15 cellular contexts compared by ENCODE assay signal in the genomic region with DNA sequence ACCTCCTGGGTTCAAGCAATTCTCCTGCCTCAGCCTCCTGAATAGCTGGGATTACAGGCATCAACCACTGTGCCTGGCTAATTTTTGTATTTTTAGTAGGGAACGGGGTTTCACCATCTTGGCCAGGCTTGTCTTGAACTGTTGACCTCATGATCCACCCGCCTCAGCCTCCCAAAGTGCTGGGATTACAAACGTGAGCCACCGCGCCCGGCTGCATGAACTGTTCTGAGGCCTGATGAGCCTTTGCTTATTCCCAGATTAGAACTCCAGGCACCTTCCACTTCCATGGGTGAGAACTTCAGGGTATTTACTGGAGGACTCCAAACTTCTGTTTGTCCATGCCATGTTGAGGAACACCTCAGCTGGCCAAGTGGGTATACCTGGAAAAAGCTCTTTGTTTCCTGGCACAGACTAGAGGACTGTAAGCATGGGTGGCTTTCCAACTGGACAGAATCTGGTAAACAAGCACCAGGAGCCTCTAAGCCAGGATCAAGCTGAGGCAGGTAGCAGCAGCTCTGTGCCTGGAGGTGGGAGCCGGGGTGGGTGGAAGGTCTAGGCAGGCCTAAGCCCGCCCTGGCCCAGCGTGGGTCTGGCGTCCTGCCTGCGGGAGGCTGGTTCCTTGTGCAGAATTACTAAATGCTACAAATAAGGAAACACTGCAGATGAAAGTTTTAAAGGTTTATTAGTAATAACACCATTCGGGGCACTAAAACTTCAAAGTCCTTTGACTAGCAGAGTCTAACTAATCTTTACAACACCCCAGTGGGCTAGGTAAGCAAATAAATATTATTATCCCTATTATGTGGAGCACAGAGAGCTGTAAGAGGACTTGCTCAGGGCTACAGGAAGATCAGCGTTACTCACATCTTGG.
A peak's percentile ranks its signal among the peaks of the same experiment; 100 is the strongest.
DNase-seq lines count a peak whose midpoint lies in the region; ATAC-seq and TF ChIP-seq lines count a peak whose summit lies in the region.
"Had no signal": no experiment of that assay in that cellular context is flagged by ENCODE, and none has a peak within 500 bp of the region (broad histone marks: within the 10 kb centered on the region; RNA-seq: fewer than 3 reads in every experiment).

No MANE protein-coding gene starts in this region.

- ATAC-seq in GM19023 (IDR thresholded peaks at IDR 0.05; ENCODE audit: unreplicated experiment), result no peak

- no peak overlapping the region for H3K27ac Mint-ChIP-seq in type B pancreatic cell
- H3K27ac Mint-ChIP-seq: activated CD4-positive, alpha-beta memory T cell treated with anti-CD3 and anti-CD28 coated beads for 36 hours; IgD-negative memory B cell; stimulated activated naive CD8-positive, alpha-beta T cell treated with anti-CD3 and anti-CD28 coated beads, Interleukin-15, Interleukin-2, amounts not matched to agents 100 ng/mL and 50 ng/mL, for 24 hours had no signal

- peak overlapping the region; percentile 39 for H2BK15ac ChIP-seq in mesenchymal stem cell (ENCODE audit: low read depth, poor library complexity, severe bottlenecking)

- H4K91ac ChIP-seq in mesenchymal stem cell (ENCODE audit: low read length), result peak overlapping the region; percentile 67

- H2BK12ac ChIP-seq in mesenchymal stem cell (ENCODE audit: low read length in 2 of 2), result peak overlapping the region; percentile 26 to 76

- H3K4me1 ChIP-seq in HUES6 (ENCODE audit: control insufficient read depth, insufficient read depth, low read length) (peaks cover 4% of the 10 kb centered on the region; the same call in 1 of the 2 replicates), mesenchymal stem cell (ENCODE audit: control insufficient read depth, insufficient read depth, low read depth, low read length) (peaks cover 6% of the 10 kb centered on the region)

- no peaks in the 10 kb centered on the region for H3K27me3 Mint-ChIP-seq in type B pancreatic cell
- H3K27me3 Mint-ChIP-seq: activated CD4-positive, alpha-beta memory T cell treated with anti-CD3 and anti-CD28 coated beads for 36 hours; IgD-negative memory B cell; stimulated activated naive CD8-positive, alpha-beta T cell treated with anti-CD3 and anti-CD28 coated beads, Interleukin-15, Interleukin-2, amounts not matched to agents 100 ng/mL and 50 ng/mL, for 24 hours had no signal

- H2AFZ ChIP-seq in mesenchymal stem cell (ENCODE audit: low read depth, low read length), result no peak overlapping the region

- H3K23ac ChIP-seq in mesenchymal stem cell (ENCODE audit: low read length in 2 of 2), result no peak overlapping the region

- peaks cover 16% of the 10 kb centered on the region for H3K4me1 Mint-ChIP-seq in type B pancreatic cell (ENCODE audit: unreplicated experiment)
- H3K4me1 Mint-ChIP-seq: IgD-negative memory B cell had no signal

- 80% methylated on average over 9 of the region's 13 CpGs for WGBS in mesenchymal stem cell

- TF ChIP-seq CTCF in brain microvascular endothelial cell (IDR thresholded peaks at IDR 0.05; ENCODE audit: low read depth, low read length, missing control alignments) (no peak), type B pancreatic cell (conservative IDR thresholded peaks at IDR 0.05) (no peak)

- peak overlapping the region; percentile 62 for H3K4me3 Mint-ChIP-seq in type B pancreatic cell
- H3K4me3 Mint-ChIP-seq: activated CD4-positive, alpha-beta memory T cell treated with anti-CD3 and anti-CD28 coated beads for 36 hours; IgD-negative memory B cell; stimulated activated naive CD8-positive, alpha-beta T cell treated with anti-CD3 and anti-CD28 coated beads, Interleukin-15, Interleukin-2, amounts not matched to agents 100 ng/mL and 50 ng/mL, for 24 hours had no signal

- no peak overlapping the region for H3K14ac ChIP-seq in mesenchymal stem cell (ENCODE audit: low read length in 2 of 2)

- DNase-seq in brain microvascular endothelial cell (no peak), mesenchymal stem cell (no peak), type B pancreatic cell (ENCODE audit: extremely low spot score, unreplicated experiment) (no peak), germinal center (ENCODE audit: low spot score) (no peak), NCI-H128 (lab: John Stamatoyannopoulos, UW; ENCODE audit: unreplicated experiment) (no peak)
- DNase-seq in stimulated activated CD4-positive, alpha-beta T cell treated with anti-CD3 and anti-CD28 coated beads, Interleukin-4, amount 100 ng/mL, for 24 hours, result no peak
- DNase-seq: activated naive CD4-positive, alpha-beta T cell; cerebellar nuclear complex; NCI-H1436 treated with DMSO at 0.1 percent for 48 hours; NCI-H524 treated with DMSO at 0.1 percent for 48 hours had no signal

- H3K4ac ChIP-seq in mesenchymal stem cell (ENCODE audit: low read depth in 1 of 2, low read length in 2 of 2), result peak overlapping the region in 1 of 2 experiments; percentile 0

- no peak overlapping the region for H2AK5ac ChIP-seq in mesenchymal stem cell (ENCODE audit: low read length, severe bottlenecking)

- peak overlapping the region; percentile 1 for H2BK5ac ChIP-seq in mesenchymal stem cell (ENCODE audit: low read depth, low read length, poor library complexity, severe bottlenecking)

- H3K4me2 ChIP-seq in mesenchymal stem cell (ENCODE audit: low read length, poor library complexity, severe bottlenecking), result no peak overlapping the region

- H3K4me3 ChIP-seq in HUES6 (ENCODE audit: low read depth, low read length) (no peak overlapping the region), brain microvascular endothelial cell (ENCODE audit: low read depth, low read length) (no peak overlapping the region), mesenchymal stem cell (ENCODE audit: insufficient read depth in 1 of 2, low read depth in 1 of 2, low read length in 2 of 2) (no peak overlapping the region)

- peaks cover 30% of the 10 kb centered on the region for H3K79me1 ChIP-seq in mesenchymal stem cell (replicated peaks; ENCODE audit: low read length, poor library complexity, severe bottlenecking)

- in situ Hi-C loops in brain microvascular endothelial cell (cut with HindIII; ENCODE audit: low pct_ligation_motif_present, low sequenced_read_pairs), result no loop called here

- H3K9ac ChIP-seq in HUES6 (ENCODE audit: low read length), result no peak overlapping the region
- H3K9ac ChIP-seq in mesenchymal stem cell (ENCODE audit: low read length), result peak overlapping the region; percentile 80

- no peaks in the 10 kb centered on the region for H3K9me3 ChIP-seq in HUES6 (ENCODE audit: control insufficient read depth, insufficient read depth, low read depth, low read length)
- no peaks in the 10 kb centered on the region for H3K9me3 ChIP-seq in mesenchymal stem cell (ENCODE audit: control insufficient read depth, low read length)

- peak overlapping the region; percentile 70 for H4K8ac ChIP-seq in mesenchymal stem cell (ENCODE audit: low read length)

- peak overlapping the region in 1 of 2 experiments; percentile 11 for H3K18ac ChIP-seq in mesenchymal stem cell (ENCODE audit: low read depth in 1 of 2, low read length in 2 of 2)

- H3K36me3 ChIP-seq in HUES6 (ENCODE audit: control insufficient read depth, insufficient read depth, low read length), result no peaks in the 10 kb centered on the region
- no peaks in the 10 kb centered on the region for H3K36me3 ChIP-seq in brain microvascular endothelial cell (replicated peaks)
- H3K36me3 ChIP-seq in mesenchymal stem cell (ENCODE audit: control insufficient read depth in 1 of 2, insufficient read depth in 2 of 2, low read depth in 1 of 2, low read length in 2 of 2), result no peaks in the 10 kb centered on the region

- H3K27me3 ChIP-seq in HUES6 (ENCODE audit: control insufficient read depth, insufficient read depth, low read length) (no peaks in the 10 kb centered on the region), brain microvascular endothelial cell (replicated peaks) (no peaks in the 10 kb centered on the region), mesenchymal stem cell (ENCODE audit: control insufficient read depth in 1 of 2, insufficient read depth in 1 of 2, low read length in 2 of 2) (no peaks in the 10 kb centered on the region)

- peak overlapping the region; percentile 8; the same call in 1 of the 2 replicates for H3K27ac ChIP-seq in HUES6 (ENCODE audit: low read depth, low read length)
- peak overlapping the region; percentile 89 for H3K27ac ChIP-seq in brain microvascular endothelial cell
- H3K27ac ChIP-seq in mesenchymal stem cell (ENCODE audit: low read length, poor library complexity, severe bottlenecking), result peak overlapping the region; percentile 81

- H3K36me3 Mint-ChIP-seq in type B pancreatic cell, result peaks cover 16% of the 10 kb centered on the region
- H3K36me3 Mint-ChIP-seq: activated CD4-positive, alpha-beta memory T cell treated with anti-CD3 and anti-CD28 coated beads for 36 hours; IgD-negative memory B cell had no signal

- peaks cover 3% of the 10 kb centered on the region for H3K9me3 Mint-ChIP-seq in type B pancreatic cell
- H3K9me3 Mint-ChIP-seq: activated CD4-positive, alpha-beta memory T cell treated with anti-CD3 and anti-CD28 coated beads for 36 hours had no signal

- no peak overlapping the region for H2BK120ac ChIP-seq in mesenchymal stem cell (ENCODE audit: low read depth, low read length)

Comparison
In these comparisons a context has a peak if more than half of its experiments do, and no peak if none do; other contexts are left out.
1. H3K27ac ChIP-seq: peak in every context shown above with its lines; median percentile 89 in brain microvascular endothelial cell; 81 in mesenchymal stem cell; 8 in HUES6.